21 cellular contexts compared by ENCODE assay signal in the genomic region with DNA sequence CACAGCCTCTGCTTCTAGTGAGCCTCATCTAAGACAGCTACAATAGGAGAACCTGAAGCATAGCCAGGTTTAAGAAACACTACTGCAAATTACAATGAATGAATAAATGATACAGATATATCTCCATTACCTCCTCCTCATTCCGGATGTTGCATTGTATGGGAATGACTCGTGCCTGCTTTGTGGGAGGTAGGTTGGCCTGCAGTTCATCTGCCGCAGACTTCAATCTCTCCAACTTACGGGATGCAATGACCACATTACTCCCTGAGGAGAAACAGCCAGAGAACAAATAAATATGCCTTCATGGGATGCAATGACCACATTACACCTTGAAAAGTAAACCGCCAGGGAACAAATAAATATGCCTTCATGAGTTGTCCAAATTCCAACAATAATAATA. TPM values are rescaled to one million over a fixed set of nuclear protein-coding genes. Genes with fewer than 3 reads are reported as not detected.
A peak's percentile ranks its signal among the peaks of the same experiment; 100 is the strongest.
DNase-seq lines count a peak whose midpoint lies in the region; ATAC-seq, FAIRE-seq and TF ChIP-seq lines count a peak whose summit lies in the region.
"Had no signal": no experiment of that assay in that cellular context is flagged by ENCODE, and none has a peak within 500 bp of the region (broad histone marks: within the 10 kb centered on the region; RNA-seq: fewer than 3 reads in every experiment).

No MANE protein-coding gene starts in this region.

- no peak for TF ChIP-seq POLR2A in thyroid gland (IDR thresholded peaks at IDR 0.05)

- no peak overlapping the region for H2AFZ ChIP-seq in mesenchymal stem cell (ENCODE audit: low read depth, low read length)
- H2AFZ ChIP-seq: parathyroid adenoma had no signal

- H3K4me3 Mint-ChIP-seq in CD8-positive, alpha-beta T cell, result no peak overlapping the region
- no peak overlapping the region for H3K4me3 Mint-ChIP-seq in progenitor cell of endocrine pancreas (ENCODE audit: low read depth)
- H3K4me3 Mint-ChIP-seq: immature natural killer cell; naive thymus-derived CD8-positive, alpha-beta T cell had no signal

- no peak overlapping the region for H3K27ac ChIP-seq in CD8-positive, alpha-beta T cell (ENCODE audit: low read depth, low read length)
- H3K27ac ChIP-seq in mesenchymal stem cell (ENCODE audit: low read length, poor library complexity, severe bottlenecking), result no peak overlapping the region
- H3K27ac ChIP-seq in thyroid gland, result no peak overlapping the region
- H3K27ac ChIP-seq: BLaER1 treated with 17β-estradiol and CSF1 and Interleukin-3, amounts not matched to agents 10 nM and 100 nM; coronary artery; parathyroid adenoma; spleen; thoracic aorta had no signal

- H3K23ac ChIP-seq in mesenchymal stem cell (ENCODE audit: low read length in 2 of 2), result no peak overlapping the region

- H3K14ac ChIP-seq in mesenchymal stem cell (ENCODE audit: low read length in 2 of 2), result no peak overlapping the region

- no peaks in the 10 kb centered on the region for H3K9me3 Mint-ChIP-seq in CD8-positive, alpha-beta T cell
- no peaks in the 10 kb centered on the region for H3K9me3 Mint-ChIP-seq in progenitor cell of endocrine pancreas (ENCODE audit: low read depth)
- H3K9me3 Mint-ChIP-seq: immature natural killer cell; naive thymus-derived CD8-positive, alpha-beta T cell had no signal

- H3K9me3 ChIP-seq in CD8-positive, alpha-beta T cell (ENCODE audit: low read length), result no peaks in the 10 kb centered on the region
- no peaks in the 10 kb centered on the region for H3K9me3 ChIP-seq in mesenchymal stem cell (ENCODE audit: control insufficient read depth, low read length)
- no peaks in the 10 kb centered on the region for H3K9me3 ChIP-seq in thyroid gland
- H3K9me3 ChIP-seq: BLaER1 treated with 17β-estradiol and CSF1 and Interleukin-3, amounts not matched to agents 10 nM and 100 nM; spleen; thoracic aorta had no signal

- peaks cover 52% of the 10 kb centered on the region for H3K36me3 Mint-ChIP-seq in CD8-positive, alpha-beta T cell
- peaks cover 3% of the 10 kb centered on the region for H3K36me3 Mint-ChIP-seq in progenitor cell of endocrine pancreas (ENCODE audit: insufficient read depth)

- peak overlapping the region; percentile 66 for H3K27ac Mint-ChIP-seq in CD8-positive, alpha-beta T cell
- H3K27ac Mint-ChIP-seq in progenitor cell of endocrine pancreas, result no peak overlapping the region

- CTCF ChIA-PET in CD8-positive, alpha-beta T cell (lab: Charles Lee), result interaction anchor here (1.3 to 1.9 kb wide), 2 partner anchors 48 to 74 kb away, joined by 4 to 5 read pairs; no protein-coding TSS in a partner anchor

- no peak overlapping the region for H3K4me3 ChIP-seq in CD8-positive, alpha-beta T cell (ENCODE audit: low read depth, low read length)
- H3K4me3 ChIP-seq in bronchial epithelial cell (ENCODE audit: low read depth, low read length) (no peak overlapping the region), mesenchymal stem cell (ENCODE audit: insufficient read depth in 1 of 2, low read depth in 1 of 2, low read length in 2 of 2) (no peak overlapping the region), thyroid gland (replicated peaks in 1 of 3) (no peak overlapping the region)
- H3K4me3 ChIP-seq: BLaER1 treated with 17β-estradiol and CSF1 and Interleukin-3, amounts not matched to agents 10 nM and 100 nM; coronary artery; spleen; thoracic aorta had no signal

- no peaks in the 10 kb centered on the region for H3K36me3 ChIP-seq in CD8-positive, alpha-beta T cell (ENCODE audit: insufficient read depth, low read length)
- no peaks in the 10 kb centered on the region for H3K36me3 ChIP-seq in bronchial epithelial cell (ENCODE audit: control insufficient read depth, insufficient read depth, low read length)
- peaks cover 0 to 11% of the 10 kb centered on the region in 2 experiments for H3K36me3 ChIP-seq in mesenchymal stem cell (ENCODE audit: control insufficient read depth in 1 of 2, insufficient read depth in 2 of 2, low read depth in 1 of 2, low read length in 2 of 2)
- no peaks in the 10 kb centered on the region for H3K36me3 ChIP-seq in thyroid gland
- H3K36me3 ChIP-seq: BLaER1 treated with 17β-estradiol and CSF1 and Interleukin-3, amounts not matched to agents 10 nM and 100 nM; thoracic aorta had no signal

- H2AK5ac ChIP-seq in mesenchymal stem cell (ENCODE audit: low read length, severe bottlenecking), result no peak overlapping the region

- H4K8ac ChIP-seq in mesenchymal stem cell (ENCODE audit: low read length), result no peak overlapping the region

- POLR2A ChIA-PET in CD8-positive, alpha-beta T cell (lab: Charles Lee), result no interaction called here

- no peak overlapping the region for H3K9ac ChIP-seq in mesenchymal stem cell (ENCODE audit: low read length)
- H3K9ac ChIP-seq: BLaER1 treated with 17β-estradiol and CSF1 and Interleukin-3, amounts not matched to agents 10 nM and 100 nM; parathyroid adenoma had no signal

- no peak overlapping the region for H2BK5ac ChIP-seq in mesenchymal stem cell (ENCODE audit: low read depth, low read length, poor library complexity, severe bottlenecking)

- no peak overlapping the region for H4K91ac ChIP-seq in mesenchymal stem cell (ENCODE audit: low read length)

- H2BK15ac ChIP-seq in mesenchymal stem cell (ENCODE audit: low read depth, poor library complexity, severe bottlenecking), result no peak overlapping the region

- intact Hi-C loops in CD8-positive, alpha-beta T cell (cut with DNase I, micrococcal nuclease), result no loop called here
- intact Hi-C loops in thyroid gland (cut with DNase I), result no loop called here

- H2BK120ac ChIP-seq in mesenchymal stem cell (ENCODE audit: low read depth, low read length), result no peak overlapping the region

- peaks cover 4% of the 10 kb centered on the region for H3K79me1 ChIP-seq in mesenchymal stem cell (replicated peaks; ENCODE audit: low read length, poor library complexity, severe bottlenecking)

- no peak for DNase-seq in CD8-positive, alpha-beta T cell
- peak; percentile 59 for DNase-seq in LHCN-M2 (ENCODE audit: low read depth)
- peak; percentile 19 for DNase-seq in bronchial epithelial cell (ENCODE audit: low read depth)
- peak; percentile 27 for DNase-seq in mesenchymal stem cell
- DNase-seq in progenitor cell of endocrine pancreas (ENCODE audit: low spot score, unreplicated experiment), result no peak
- no peak for DNase-seq in thyroid gland
- DNase-seq: amniotic stem cell; DMS153; immature natural killer cell; naive thymus-derived CD8-positive, alpha-beta T cell; NCI-H187; NCI-H446 treated with DMSO at 0.1 percent for 48 hours; Right ventricle myocardium superior; spleen had no signal

- FAIRE-seq in bronchial epithelial cell (lab: Jason Lieb, UNC), result no peak
- FAIRE-seq: GM18507 had no signal

- TF ChIP-seq CTCF in CD8-positive, alpha-beta T cell (IDR thresholded peaks at IDR 0.05), result no peak
- TF ChIP-seq CTCF in bronchial epithelial cell (IDR thresholded peaks at IDR 0.05; ENCODE audit: insufficient read depth, low read length, severe bottlenecking), result no peak
- TF ChIP-seq CTCF in progenitor cell of endocrine pancreas (IDR thresholded peaks at IDR 0.05; ENCODE audit: unreplicated experiment), result no peak
- TF ChIP-seq CTCF in thyroid gland (IDR thresholded peaks at IDR 0.05), result no peak

- no peak for ATAC-seq in CD8-positive, alpha-beta T cell
- ATAC-seq in GM21360 (IDR thresholded peaks at IDR 0.05; ENCODE audit: unreplicated experiment), result no peak
- no peak for ATAC-seq in HG03139 (IDR thresholded peaks at IDR 0.05; ENCODE audit: unreplicated experiment)
- ATAC-seq: naive thymus-derived CD8-positive, alpha-beta T cell had no signal

- no peak overlapping the region for H3K18ac ChIP-seq in mesenchymal stem cell (ENCODE audit: low read depth in 1 of 2, low read length in 2 of 2)

- H3K4me1 ChIP-seq in CD8-positive, alpha-beta T cell (ENCODE audit: insufficient read depth, low read length), result no peaks in the 10 kb centered on the region
- H3K4me1 ChIP-seq in mesenchymal stem cell (ENCODE audit: control insufficient read depth, insufficient read depth, low read depth, low read length), result peaks cover 6% of the 10 kb centered on the region
- no peaks in the 10 kb centered on the region for H3K4me1 ChIP-seq in thyroid gland
- H3K4me1 ChIP-seq: BLaER1 treated with 17β-estradiol and CSF1 and Interleukin-3, amounts not matched to agents 10 nM and 100 nM; parathyroid adenoma; spleen had no signal

- H3K27me3 ChIP-seq in CD8-positive, alpha-beta T cell (ENCODE audit: insufficient read depth, low read length), result no peaks in the 10 kb centered on the region
- no peaks in the 10 kb centered on the region for H3K27me3 ChIP-seq in bronchial epithelial cell (ENCODE audit: control insufficient read depth, insufficient read depth, low read length)
- no peaks in the 10 kb centered on the region for H3K27me3 ChIP-seq in mesenchymal stem cell (ENCODE audit: control insufficient read depth in 1 of 2, insufficient read depth in 1 of 2, low read length in 2 of 2)
- no peaks in the 10 kb centered on the region for H3K27me3 ChIP-seq in thyroid gland
- H3K27me3 ChIP-seq: BLaER1 treated with 17β-estradiol and CSF1 and Interleukin-3, amounts not matched to agents 10 nM and 100 nM; spleen had no signal

- H2BK12ac ChIP-seq in mesenchymal stem cell (ENCODE audit: low read length in 2 of 2), result no peak overlapping the region

- no peaks in the 10 kb centered on the region for H3K27me3 Mint-ChIP-seq in CD8-positive, alpha-beta T cell (ENCODE audit: low read depth)
- H3K27me3 Mint-ChIP-seq in progenitor cell of endocrine pancreas, result no peaks in the 10 kb centered on the region
- H3K27me3 Mint-ChIP-seq: naive thymus-derived CD8-positive, alpha-beta T cell had no signal

- no peak overlapping the region for H3K4me2 ChIP-seq in mesenchymal stem cell (ENCODE audit: low read length, poor library complexity, severe bottlenecking)
- H3K4me2 ChIP-seq: BLaER1 treated with 17β-estradiol and CSF1 and Interleukin-3, amounts not matched to agents 10 nM and 100 nM had no signal

- H3K4ac ChIP-seq in mesenchymal stem cell (ENCODE audit: low read depth in 1 of 2, low read length in 2 of 2), result no peak overlapping the region

- H3K4me1 Mint-ChIP-seq in CD8-positive, alpha-beta T cell (ENCODE audit: low read depth), result peaks cover 15% of the 10 kb centered on the region
- H3K4me1 Mint-ChIP-seq in progenitor cell of endocrine pancreas (ENCODE audit: low read depth), result peaks cover 3% of the 10 kb centered on the region

- 39% methylated on average over 4 of the region's 5 CpGs for WGBS in mesenchymal stem cell
- WGBS in thyroid gland, 2 donors, result 97% methylated on average over 5 of the region's 5 CpGs

RNA-seq across cellular contexts. Expression of gene PECR, which starts 15.4 kb away (rescaled TPM):
- 1 to 10 TPM; 5.9 to 6.4 TPM for total RNA-seq in CD8-positive, alpha-beta T cell
- 9.2 and 12.0 TPM in 2 replicates for total RNA-seq in LHCN-M2 (2014; rRNA removed)
- polyA plus RNA-seq in LHCN-M2 (2012), result 10.8 TPM
- 21.3 and 57.5 TPM in 2 replicates for total RNA-seq in bronchial epithelial cell
- polyA plus RNA-seq in mesenchymal stem cell (2013, experiment 1 of 2), result 5.5 TPM
- polyA plus RNA-seq in mesenchymal stem cell (2013, experiment 2 of 2), result 4.8 TPM
- total RNA-seq in progenitor cell of endocrine pancreas, result 14.2 and 14.8 TPM in 2 replicates
- total RNA-seq in thyroid gland, result 10 to 100 TPM; 14.6 to 25.6 (median 22.8) TPM

RNA-seq across cellular contexts. Expression of gene TMEM169, which starts 15.5 kb away (rescaled TPM):
- not detected for total RNA-seq in CD8-positive, alpha-beta T cell
- total RNA-seq in LHCN-M2 (2014; rRNA removed) (4.6 and 5.1 TPM in 2 replicates), bronchial epithelial cell (0.26 and 0.51 TPM in 2 replicates), progenitor cell of endocrine pancreas (3.6 and 3.8 TPM in 2 replicates), thyroid gland (1 to 10 TPM; 1.9 to 3.1 (median 2.4) TPM)
- 5.3 TPM for polyA plus RNA-seq in LHCN-M2 (2012)
- 1.2 TPM for polyA plus RNA-seq in mesenchymal stem cell (2013, experiment 1 of 2)
- polyA plus RNA-seq in mesenchymal stem cell (2013, experiment 2 of 2), result 1.2 TPM
- total RNA-seq: thoracic aorta had no signal

RNA-seq across cellular contexts. Expression of gene XRCC5, which starts 42.9 kb away (rescaled TPM):
- 100 to 1,000 TPM; 120 to 125 TPM for total RNA-seq in CD8-positive, alpha-beta T cell
- total RNA-seq in LHCN-M2 (2014; rRNA removed), result 374 and 398 TPM in 2 replicates
- polyA plus RNA-seq in LHCN-M2 (2012), result 169 TPM
- 131 and 185 TPM in 2 replicates for total RNA-seq in bronchial epithelial cell
- polyA plus RNA-seq in mesenchymal stem cell (2013, experiment 1 of 2), result 151 TPM
- polyA plus RNA-seq in mesenchymal stem cell (2013, experiment 2 of 2), result 150 TPM
- 378 and 386 TPM in 2 replicates for total RNA-seq in progenitor cell of endocrine pancreas
- total RNA-seq in thyroid gland, result 100 to 1,000 TPM; 185 to 240 (median 216) TPM

RNA-seq across cellular contexts. Expression of gene MREG, which starts 52.9 kb away (rescaled TPM):
- 1 to 10 TPM; 3.2 to 3.6 TPM for total RNA-seq in CD8-positive, alpha-beta T cell
- total RNA-seq in LHCN-M2 (2014; rRNA removed) (3.6 and 4.8 TPM in 2 replicates), bronchial epithelial cell (24.7 and 28.8 TPM in 2 replicates), progenitor cell of endocrine pancreas (22.8 and 26.8 TPM in 2 replicates), thyroid gland (1 to 10 TPM; 4.4 to 5.4 (median 5.2) TPM)
- 1.3 TPM for polyA plus RNA-seq in LHCN-M2 (2012)
- polyA plus RNA-seq in mesenchymal stem cell (2013, experiment 1 of 2), result 1.2 TPM
- 1.3 TPM for polyA plus RNA-seq in mesenchymal stem cell (2013, experiment 2 of 2)

Comparison
In these comparisons a context has a peak if more than half of its experiments do, and no peak if none do; other contexts are left out.
1. DNase-seq: peak in LHCN-M2 (single experiment), bronchial epithelial cell (single experiment) and mesenchymal stem cell (single experiment); none in CD8-positive, alpha-beta T cell (0 of 7), progenitor cell of endocrine pancreas (single experiment) and thyroid gland (0 of 2).